Comparison of ENCODE assay signal across 1 cellular context in genomic region chr1:13585599-13585965, GRCh38.
TF ChIP-seq lines count a peak whose summit lies in the region.

No MANE protein-coding gene starts in this region.

TF ChIP-seq in GM23338, 12 proteins besides CTCF, POLR2A, EP300 and RAD21 (continued from another document):
- TF ChIP-seq ZNF462 (CRISPR knock-in tag; IDR thresholded peaks at IDR 0.05), result no peak
